1 cellular context compared by ENCODE assay signal in the genomic region with DNA sequence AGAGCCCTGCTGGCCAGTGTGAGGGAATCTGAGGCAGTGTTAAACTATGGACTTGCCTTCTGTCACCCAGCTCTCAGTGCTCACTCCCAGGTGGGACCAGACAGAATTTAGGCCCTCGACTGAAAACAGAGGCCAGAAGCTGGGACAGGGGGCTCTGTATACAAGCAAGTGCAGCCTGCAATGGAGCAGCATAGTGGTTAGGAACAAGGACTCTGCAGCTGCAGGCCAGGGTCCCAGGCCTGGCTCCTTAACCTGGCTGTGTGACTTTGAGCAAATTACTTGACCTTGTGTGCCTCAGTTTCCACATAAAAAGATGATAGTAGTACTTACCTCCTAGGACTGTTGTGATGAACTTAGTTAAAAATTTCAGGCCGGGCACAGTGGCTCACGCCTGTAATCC.
TF ChIP-seq lines count a peak whose summit lies in the region.

No MANE protein-coding gene starts in this region.

TF ChIP-seq in SK-N-SH, 30 proteins besides CTCF, POLR2A, EP300 and RAD21 (continued from another document):
- TF ChIP-seq, protein P1, sequence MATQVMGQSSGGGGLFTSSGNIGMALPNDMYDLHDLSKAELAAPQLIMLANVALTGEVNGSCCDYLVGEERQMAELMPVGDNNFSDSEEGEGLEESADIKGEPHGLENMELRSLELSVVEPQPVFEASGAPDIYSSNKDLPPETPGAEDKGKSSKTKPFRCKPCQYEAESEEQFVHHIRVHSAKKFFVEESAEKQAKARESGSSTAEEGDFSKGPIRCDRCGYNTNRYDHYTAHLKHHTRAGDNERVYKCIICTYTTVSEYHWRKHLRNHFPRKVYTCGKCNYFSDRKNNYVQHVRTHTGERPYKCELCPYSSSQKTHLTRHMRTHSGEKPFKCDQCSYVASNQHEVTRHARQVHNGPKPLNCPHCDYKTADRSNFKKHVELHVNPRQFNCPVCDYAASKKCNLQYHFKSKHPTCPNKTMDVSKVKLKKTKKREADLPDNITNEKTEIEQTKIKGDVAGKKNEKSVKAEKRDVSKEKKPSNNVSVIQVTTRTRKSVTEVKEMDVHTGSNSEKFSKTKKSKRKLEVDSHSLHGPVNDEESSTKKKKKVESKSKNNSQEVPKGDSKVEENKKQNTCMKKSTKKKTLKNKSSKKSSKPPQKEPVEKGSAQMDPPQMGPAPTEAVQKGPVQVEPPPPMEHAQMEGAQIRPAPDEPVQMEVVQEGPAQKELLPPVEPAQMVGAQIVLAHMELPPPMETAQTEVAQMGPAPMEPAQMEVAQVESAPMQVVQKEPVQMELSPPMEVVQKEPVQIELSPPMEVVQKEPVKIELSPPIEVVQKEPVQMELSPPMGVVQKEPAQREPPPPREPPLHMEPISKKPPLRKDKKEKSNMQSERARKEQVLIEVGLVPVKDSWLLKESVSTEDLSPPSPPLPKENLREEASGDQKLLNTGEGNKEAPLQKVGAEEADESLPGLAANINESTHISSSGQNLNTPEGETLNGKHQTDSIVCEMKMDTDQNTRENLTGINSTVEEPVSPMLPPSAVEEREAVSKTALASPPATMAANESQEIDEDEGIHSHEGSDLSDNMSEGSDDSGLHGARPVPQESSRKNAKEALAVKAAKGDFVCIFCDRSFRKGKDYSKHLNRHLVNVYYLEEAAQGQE (IDR thresholded peaks at IDR 0.05; ENCODE audit: low read depth, low read length): no peak
- TF ChIP-seq, protein P2, sequence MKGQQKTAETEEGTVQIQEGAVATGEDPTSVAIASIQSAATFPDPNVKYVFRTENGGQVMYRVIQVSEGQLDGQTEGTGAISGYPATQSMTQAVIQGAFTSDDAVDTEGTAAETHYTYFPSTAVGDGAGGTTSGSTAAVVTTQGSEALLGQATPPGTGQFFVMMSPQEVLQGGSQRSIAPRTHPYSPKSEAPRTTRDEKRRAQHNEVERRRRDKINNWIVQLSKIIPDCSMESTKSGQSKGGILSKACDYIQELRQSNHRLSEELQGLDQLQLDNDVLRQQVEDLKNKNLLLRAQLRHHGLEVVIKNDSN (IDR thresholded peaks at IDR 0.05; ENCODE audit: borderline replicate concordance, low read depth): no peak
